23 cellular contexts compared by ENCODE assay signal in genomic region chr12:95440401-95440800, GRCh38. TPM values are rescaled to one million over a fixed set of nuclear protein-coding genes. Genes with fewer than 3 reads are reported as not detected.
DNase-seq lines count a peak whose midpoint lies in the region; ATAC-seq, FAIRE-seq and TF ChIP-seq lines count a peak whose summit lies in the region.
"Had no signal": no experiment of that assay in that cellular context is flagged by ENCODE, and none has a peak within 500 bp of the region (broad histone marks: within the 10 kb centered on the region; RNA-seq: fewer than 3 reads in every experiment).

No MANE protein-coding gene starts in this region.

- H3K4me2 ChIP-seq in K562 (ENCODE audit: insufficient read depth, low read length): no peak overlapping the region
- no peak overlapping the region for H3K4me2 ChIP-seq in trophoblast cell (ENCODE audit: low read length)

- H3K36me3 ChIP-seq in K562 (ENCODE audit: control insufficient read depth, insufficient read depth, low read length) (no peaks in the 10 kb centered on the region), trophoblast cell (ENCODE audit: control insufficient read depth in 1 of 2, insufficient read depth in 2 of 2, low read length in 2 of 2) (no peaks in the 10 kb centered on the region), adrenal gland (replicated peaks in 1 of 2) (no peaks in the 10 kb centered on the region)
- H3K36me3 ChIP-seq: heart right ventricle, ovary had no signal

- no peak overlapping the region for H3K4ac ChIP-seq in trophoblast cell (ENCODE audit: low read depth, low read length)

- H3K27me3 ChIP-seq in K562 (ENCODE audit: control insufficient read depth in 2 of 2, insufficient read depth in 2 of 2, low read length in 2 of 2) (peaks cover 3 to 11% of the 10 kb centered on the region in 2 experiments; a peak in 3 of 5 replicates), trophoblast cell (ENCODE audit: insufficient read depth, low read length) (no peaks in the 10 kb centered on the region), adrenal gland (no peaks in the 10 kb centered on the region)
- H3K27me3 ChIP-seq: body of pancreas, ovary had no signal

- H4K20me1 ChIP-seq in K562 (replicated peaks; ENCODE audit: control insufficient read depth, insufficient read depth, low read length): no peaks in the 10 kb centered on the region

- H3K18ac ChIP-seq in trophoblast cell (ENCODE audit: low read length): no peak overlapping the region

- no peak overlapping the region for H4K12ac ChIP-seq in trophoblast cell (ENCODE audit: low read depth, low read length)

- no peak for TF ChIP-seq EP300 in K562 (IDR thresholded peaks at IDR 0.05; ENCODE audit: low read length)

- no peak overlapping the region for H3K14ac ChIP-seq in trophoblast cell (ENCODE audit: low read length)

- no peaks in the 10 kb centered on the region for H3K79me1 ChIP-seq in trophoblast cell (ENCODE audit: low read length)

- H2BK120ac ChIP-seq in trophoblast cell (ENCODE audit: insufficient read depth, low read length, poor library complexity): no peak overlapping the region

- 13% methylated on average over 3 of the region's 3 CpGs for WGBS in K562 (ENCODE audit: insufficient coverage, low coverage, missing lambda C conversion rate)
- WGBS in trophoblast cell (ENCODE audit: extremely low coverage, insufficient coverage, insufficient read length): no CpG with 5 or more reads among the region's 3 CpGs
- WGBS in adrenal gland, 4 donors: 81 to 90% (median 89%) methylated on average over 3 of the region's 3 CpGs

- no peak for ATAC-seq in K562
- no peak for ATAC-seq in HG03045 (IDR thresholded peaks at IDR 0.05; ENCODE audit: unreplicated experiment)
- ATAC-seq: body of pancreas, heart right ventricle, sciatic nerve had no signal

- no peak overlapping the region for H4K8ac ChIP-seq in trophoblast cell (ENCODE audit: low read depth, low read length)

- H3K23ac ChIP-seq in trophoblast cell (ENCODE audit: low read length): no peak overlapping the region

- no peak for TF ChIP-seq RAD21 in K562 (CRISPR knock-in tag; conservative IDR thresholded peaks at IDR 0.05 in 1 of 2, IDR thresholded peaks at IDR 0.05 in 1 of 2)

- DNase-seq in DMS53 treated with DMSO at 0.1 percent for 48 hours (lab: John Stamatoyannopoulos, UW; ENCODE audit: unreplicated experiment): peak; percentile 52
- peak; percentile 79 for DNase-seq in M059J (ENCODE audit: low read depth)
- peak in 1 of 4 experiments; percentile 18 for DNase-seq in K562 (ENCODE audit: extremely low read depth in 1 of 4, low spot score in 3 of 4)
- DNase-seq in kidney tubule cell (ENCODE audit: low spot score): peak; percentile 34
- DNase-seq in trophoblast cell: no peak
- no peak for DNase-seq in adrenal gland
- DNase-seq in NCI-H510A treated with DMSO at 0.1 percent for 48 hours (lab: John Stamatoyannopoulos, UW): no peak
- DNase-seq: activated CD4-positive, alpha-beta T cell treated with anti-CD3 and anti-CD28 coated beads, Interleukin-2, amount 50 U/mL, for 4 hours; activated naive CD4-positive, alpha-beta T cell treated with Interleukin-2 at 50 U/mL for 16 hours; activated T-cell treated with anti-CD3 and anti-CD28 coated beads for 4 hours; body of pancreas; CD8-positive, alpha-beta memory T cell; dermis blood vessel endothelial cell; heart right ventricle; HFFc6; MV-4-11; NCI-H187 treated with DMSO at 0.1 percent for 48 hours; NCI-H446; ovary had no signal

- H4K91ac ChIP-seq in trophoblast cell (ENCODE audit: low read depth, low read length): no peak overlapping the region

- H3K9ac ChIP-seq in K562 (ENCODE audit: insufficient read depth in 1 of 2, low read depth in 2 of 2, low read length in 2 of 2) (no peak overlapping the region), trophoblast cell (ENCODE audit: low read length) (no peak overlapping the region)

- H3K4me1 ChIP-seq in K562 (replicated peaks in 1 of 2; ENCODE audit: control insufficient read depth in 2 of 2, insufficient read depth in 2 of 2, low read length in 2 of 2) (no peaks in the 10 kb centered on the region), trophoblast cell (ENCODE audit: control insufficient read depth in 1 of 2, insufficient read depth in 2 of 2, low read length in 2 of 2) (no peaks in the 10 kb centered on the region), adrenal gland (replicated peaks in 1 of 2) (no peaks in the 10 kb centered on the region)
- H3K4me1 ChIP-seq: body of pancreas, heart right ventricle had no signal

- BruUV-seq in K562 (replicated peaks; lab: Mats Ljungman, UMichigan): no TSS peak

- H2AFZ ChIP-seq in K562 (ENCODE audit: low read depth, low read length) (no peak overlapping the region), trophoblast cell (ENCODE audit: insufficient read depth, low read length, poor library complexity) (no peak overlapping the region)

- no peak overlapping the region for H2BK5ac ChIP-seq in trophoblast cell (ENCODE audit: low read depth, low read length, poor library complexity)

- H3K79me2 ChIP-seq in K562 (ENCODE audit: control insufficient read depth, insufficient read depth, low read length) (no peaks in the 10 kb centered on the region), trophoblast cell (ENCODE audit: control insufficient read depth, insufficient read depth, low read length, poor library complexity) (no peaks in the 10 kb centered on the region)

- H2AK5ac ChIP-seq in trophoblast cell (ENCODE audit: low read length): no peak overlapping the region

- H3K9me3 ChIP-seq in K562 (replicated peaks; ENCODE audit: control insufficient read depth, insufficient read depth, low read depth, low read length) (no peaks in the 10 kb centered on the region), trophoblast cell (ENCODE audit: insufficient read depth, low read depth, low read length) (no peaks in the 10 kb centered on the region), adrenal gland (replicated peaks in 1 of 3) (no peaks in the 10 kb centered on the region)
- H3K9me3 ChIP-seq: body of pancreas, heart right ventricle, ovary had no signal

- CTCF ChIA-PET in K562 (lab: Yijun Ruan, JAX; ENCODE audit: low intra/inter-chr PET ratio): no interaction called here

- no peak for FAIRE-seq in K562 (lab: Jason Lieb, UNC)
- FAIRE-seq: islet of Langerhans had no signal

- H2BK12ac ChIP-seq in trophoblast cell (ENCODE audit: low read length): no peak overlapping the region

- H3K27ac ChIP-seq in K562 (ENCODE audit: extremely low read depth, low read depth, low read length): no peak overlapping the region
- H3K27ac ChIP-seq in trophoblast cell (ENCODE audit: low read depth, low read length): no peak overlapping the region
- H3K27ac ChIP-seq in adrenal gland: no peak overlapping the region
- H3K27ac ChIP-seq: body of pancreas, heart right ventricle, ovary had no signal

- in situ Hi-C loops in K562 (cut with MboI): no loop called here

- TF ChIP-seq CTCF in K562 (IDR thresholded peaks at IDR 0.05 in 2 of 3, conservative IDR thresholded peaks at IDR 0.05 in 1 of 3; ENCODE audit: insufficient read depth in 2 of 3, low read depth in 1 of 3, low read length in 3 of 3) (no peak), adrenal gland (IDR thresholded peaks at IDR 0.05) (no peak)

- POLR2A ChIA-PET in K562 (lab: Yijun Ruan, JAX): interaction anchor here (1.0 kb wide), 1 partner anchor 34 kb away, joined by 3 read pairs; no protein-coding TSS in a partner anchor

- H3K4me3 ChIP-seq in K562: no peak overlapping the region
- no peak overlapping the region for H3K4me3 ChIP-seq in trophoblast cell (ENCODE audit: low read depth, low read length)
- H3K4me3 ChIP-seq in adrenal gland: no peak overlapping the region
- H3K4me3 ChIP-seq: body of pancreas, heart right ventricle, lung, ovary had no signal

- no peak for TF ChIP-seq POLR2A in K562 (conservative IDR thresholded peaks at IDR 0.05)
- no peak for TF ChIP-seq POLR2A in adrenal gland (IDR thresholded peaks at IDR 0.05)

- intact Hi-C loops in K562 (cut with micrococcal nuclease) (no loop called here), adrenal gland (cut with DNase I) (no loop called here)

- H3K9me1 ChIP-seq in K562 (ENCODE audit: control insufficient read depth, insufficient read depth, low read length): no peaks in the 10 kb centered on the region

TF ChIP-seq in K562, 482 proteins besides CTCF, POLR2A, EP300 and RAD21 (continues in another document):
- peak; percentile 33; the same call in 1 of the 2 replicates for TF ChIP-seq ATF3 (IDR thresholded peaks at IDR 0.05)
- no peak for TF ChIP-seq ATF3 (CRISPR knock-in tag; conservative IDR thresholded peaks at IDR 0.05)
- TF ChIP-seq MAFG (tag; conservative IDR thresholded peaks at IDR 0.05): 0 out of 2 replicates have a peak, but pooled peaks have one; percentile 25
- no peak for TF ChIP-seq KLF6 (CRISPR knock-in tag; IDR thresholded peaks at IDR 0.05; ENCODE audit: borderline replicate concordance)

RNA-seq across cellular contexts. Expression of gene METAP2, which starts 33.6 kb away (rescaled TPM):
- 76.9 and 80.2 TPM in 2 replicates for total RNA-seq in M059J (2014; rRNA removed; shearing (Covaris generic))
- 21.0 and 95.6 TPM in 2 replicates for total RNA-seq in K562 (2011; cell fraction: chromatin; rRNA removed; ENCODE audit: low replicate concordance)
- 17.0 and 24.2 TPM in 2 replicates for total RNA-seq in K562 (2011; cell fraction: nucleolus; rRNA removed)
- 29.3 and 37.4 TPM in 2 replicates for total RNA-seq in K562 (2011; cell fraction: nucleoplasm; rRNA removed)
- total RNA-seq in K562 (2014; rRNA removed): 117 and 161 TPM in 2 replicates
- 180 and 219 TPM in 2 replicates for total RNA-seq in K562 (2014; rRNA removed; fragmentation: Illumina TruSeq; extraction: Trizol)
- 187 and 205 TPM in 2 replicates for total RNA-seq in K562 (2015; rRNA removed; fragmentation: Illumina TruSeq; extraction: Trizol)
- 107 and 112 TPM in 2 replicates for total RNA-seq in K562 (2021)
- 149 and 197 TPM in 2 replicates for polyA plus RNA-seq in K562 (2011; rRNA removed)
- polyA plus RNA-seq in K562 (2011; cell fraction: cytosol; rRNA removed): 26.0 and 50.2 TPM in 2 replicates
- polyA plus RNA-seq in K562 (2011; cell fraction: nucleus; rRNA removed): 22.9 and 34.9 TPM in 2 replicates
- polyA plus RNA-seq in K562 (2012): 112 and 123 TPM in 2 replicates
- 195 and 197 TPM in 2 replicates for polyA plus RNA-seq in K562 (2014; fragmentation: Illumina TruSeq; extraction: Trizol)
- polyA plus RNA-seq in K562 (2014; fragmentation: Nextera tagmentation; extraction: Ambion mirVana): 100 to 1,000 TPM in 1 of 2 experiments, 10 to 100 TPM in 1; 75.5 to 104 TPM
- 130 and 164 TPM in 2 replicates for polyA plus RNA-seq in K562 (2014; rRNA removed)
- polyA minus RNA-seq in K562 (2011; rRNA and poly(A)+ RNA removed): 157 and 180 TPM in 2 replicates
- 36.6 and 38.9 TPM in 2 replicates for polyA minus RNA-seq in K562 (2011; cell fraction: cytosol; rRNA and poly(A)+ RNA removed)
- polyA minus RNA-seq in K562 (2011; cell fraction: nucleus; rRNA and poly(A)+ RNA removed): 27.7 and 41.0 TPM in 2 replicates
- polyA plus RNA-seq in trophoblast cell (2013): 55.1 and 56.0 TPM in 2 replicates
- total RNA-seq in adrenal gland: 10 to 100 TPM; 43.2 to 93.4 (median 66.3) TPM
- polyA plus RNA-seq in adrenal gland: 100 to 1,000 TPM in 1 of 3 donors, 10 to 100 TPM in 2; 55.4 to 142 (median 68.9) TPM

Comparison
In these comparisons a context has a peak if more than half of its experiments do, and no peak if none do; other contexts are left out.
1. DNase-seq: peak in DMS53 treated with DMSO at 0.1 percent for 48 hours (single experiment), M059J (single experiment) and kidney tubule cell (single experiment); none in trophoblast cell (0 of 2), adrenal gland (0 of 7) and NCI-H510A treated with DMSO at 0.1 percent for 48 hours (single experiment).